8 cellular contexts compared by ENCODE assay signal in the genomic region with DNA sequence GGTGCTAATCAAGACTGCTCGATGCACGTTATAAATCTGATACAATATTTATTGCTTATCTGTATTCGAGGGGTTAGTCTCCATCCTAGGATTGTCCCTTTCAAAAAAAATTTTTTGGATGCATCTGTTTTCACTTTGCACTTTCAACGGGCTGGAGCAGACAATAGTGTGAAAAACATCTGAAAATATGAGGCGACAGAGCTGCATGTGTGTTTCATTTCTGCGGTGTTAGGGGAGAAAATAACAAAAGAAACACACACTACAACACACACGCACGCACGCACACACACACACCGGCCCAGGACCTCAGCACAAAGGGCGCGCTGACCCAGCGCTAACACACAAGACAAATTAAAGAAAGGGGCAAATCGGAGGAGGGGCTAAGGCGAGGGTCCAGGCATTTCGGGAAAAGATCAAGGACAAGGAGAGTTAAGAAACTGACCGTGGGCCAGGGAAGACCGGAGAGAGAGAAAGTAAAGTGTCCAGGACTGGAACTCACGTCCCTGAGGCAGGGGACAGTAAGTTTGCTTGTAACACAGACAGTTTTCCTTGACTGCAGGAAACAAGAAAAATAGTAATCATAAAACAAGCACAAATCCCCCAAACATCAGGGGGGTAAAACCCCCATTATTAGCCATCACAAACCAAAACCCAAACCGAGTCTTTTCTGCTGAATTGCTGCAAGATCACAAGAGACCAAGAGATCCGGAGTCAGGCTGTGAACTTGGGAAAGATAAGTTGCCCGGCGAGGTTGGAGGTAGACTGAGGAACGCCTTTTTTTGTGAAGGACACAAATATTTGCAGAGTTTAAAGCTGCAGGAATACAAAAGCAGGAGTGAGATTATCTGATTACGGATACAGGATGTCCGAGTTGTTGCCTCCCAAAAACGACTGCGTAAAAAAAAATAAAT.
A peak's percentile ranks its signal among the peaks of the same experiment; 100 is the strongest.
DNase-seq lines count a peak whose midpoint lies in the region; ATAC-seq, FAIRE-seq and TF ChIP-seq lines count a peak whose summit lies in the region.
"Had no signal": no experiment of that assay in that cellular context is flagged by ENCODE, and none has a peak within 500 bp of the region (broad histone marks: within the 10 kb centered on the region; RNA-seq: fewer than 3 reads in every experiment).

No MANE protein-coding gene starts in this region.

- H3K9me3 ChIP-seq in HEK293 (ENCODE audit: control insufficient read depth, insufficient read depth, low read depth, low read length), result no peaks in the 10 kb centered on the region
- H3K9me3 ChIP-seq in SJSA1 (replicated peaks), result no peaks in the 10 kb centered on the region
- no peaks in the 10 kb centered on the region for H3K9me3 ChIP-seq in iPS-18a (ENCODE audit: control insufficient read depth, low read depth, low read length)
- no peaks in the 10 kb centered on the region for H3K9me3 ChIP-seq in small intestine (ENCODE audit: control insufficient read depth, low read depth)
- no peaks in the 10 kb centered on the region for H3K9me3 ChIP-seq in mucosa of descending colon

- no peak for FAIRE-seq in small intestine (lab: Jason Lieb, UNC)
- FAIRE-seq: HTR-8/SVneo had no signal

- no peak for TF ChIP-seq CTCF in HEK293 (tag by site-specific recombination; IDR thresholded peaks at IDR 0.05)
- TF ChIP-seq CTCF in mucosa of descending colon (IDR thresholded peaks at IDR 0.05), result no peak

- H3K36me3 ChIP-seq in HEK293 (ENCODE audit: control insufficient read depth in 2 of 2, insufficient read depth in 1 of 2, low read length in 2 of 2) (no peaks in the 10 kb centered on the region), SJSA1 (no peaks in the 10 kb centered on the region), iPS-18a (ENCODE audit: control insufficient read depth, low read depth, low read length) (no peaks in the 10 kb centered on the region), small intestine (ENCODE audit: control insufficient read depth in 2 of 2, insufficient read depth in 2 of 2, low read length in 2 of 2) (no peaks in the 10 kb centered on the region), mucosa of descending colon (ENCODE audit: low read depth) (no peaks in the 10 kb centered on the region)

- H3K27ac ChIP-seq in HEK293 (ENCODE audit: extremely low read depth, low read depth, low read length) (no peak overlapping the region), SJSA1 (no peak overlapping the region), iPS-18a (ENCODE audit: low read length) (no peak overlapping the region), small intestine (ENCODE audit: low read depth in 1 of 2, low read length in 1 of 2) (no peak overlapping the region)

- CTCF ChIA-PET in HEK293 (lab: Yijun Ruan, JAX), result no interaction called here

- ATAC-seq in HG03571 (IDR thresholded peaks at IDR 0.05; ENCODE audit: unreplicated experiment) (no peak), mucosa of descending colon (no peak)

- DNase-seq in SJSA1 (ENCODE audit: low read depth in 1 of 2, low spot score in 2 of 2), result peak in 1 of 2 experiments; percentile 14
- peak; percentile 12 for DNase-seq in small intestine
- no peak for DNase-seq in posterior cingulate gyrus
- no peak for DNase-seq in mucosa of descending colon

- POLR2A ChIA-PET in HEK293 (lab: Yijun Ruan, JAX), result no interaction called here

- H3K4me3 ChIP-seq in HEK293 (ENCODE audit: low read depth, low read length) (peak overlapping the region; percentile 23; the same call in 1 of the 2 replicates), SJSA1 (peak overlapping the region; percentile 10), iPS-18a (ENCODE audit: low read length) (peak overlapping the region; percentile 60), small intestine (ENCODE audit: low read depth in 1 of 2, low read length in 2 of 2) (peak overlapping the region in 1 of 2 donors; percentile 63), mucosa of descending colon (no peak overlapping the region)

- H3K27me3 ChIP-seq in SJSA1 (replicated peaks) (peaks cover 49% of the 10 kb centered on the region), iPS-18a (ENCODE audit: control insufficient read depth, insufficient read depth, low read length) (peaks cover 82% of the 10 kb centered on the region), small intestine (ENCODE audit: control insufficient read depth in 2 of 2, insufficient read depth in 2 of 2, low read length in 2 of 2) (peaks cover 3 to 31% of the 10 kb centered on the region in 2 donors)

- intact Hi-C loops in posterior cingulate gyrus (cut with DNase I) (loop anchor here (10.0 kb wide), 3 partner anchors 416 to 1596 kb away; partner anchors contain the start of gene ISL1), mucosa of descending colon (cut with DNase I, micrococcal nuclease) (loop anchor here in 1 of 2 donors (10.0 kb wide), 1 partner anchor 1686 kb away; no protein-coding TSS in a partner anchor)

- H3K4me1 ChIP-seq in HEK293 (ENCODE audit: control insufficient read depth, insufficient read depth, low read length), result no peaks in the 10 kb centered on the region
- H3K4me1 ChIP-seq in SJSA1 (replicated peaks), result peaks cover 14% of the 10 kb centered on the region; the same call in 1 of the 2 replicates
- peaks cover 39% of the 10 kb centered on the region for H3K4me1 ChIP-seq in iPS-18a (ENCODE audit: control insufficient read depth, low read depth, low read length)
- H3K4me1 ChIP-seq in small intestine (ENCODE audit: control insufficient read depth in 2 of 2, insufficient read depth in 1 of 2, low read depth in 1 of 2, low read length in 1 of 2), result peaks cover 2 to 17% of the 10 kb centered on the region in 2 donors
- H3K4me1 ChIP-seq in mucosa of descending colon (ENCODE audit: low read depth), result peaks cover 13% of the 10 kb centered on the region

- WGBS in small intestine, 3 donors, result 3 to 8% (median 6%) methylated on average over 28 of the region's 28 CpGs

- H3K9ac ChIP-seq in iPS-18a (ENCODE audit: low read length), result no peak overlapping the region

TF ChIP-seq in HEK293, 187 proteins besides CTCF, POLR2A, EP300 and RAD21:
- TF ChIP-seq ZNF138 (tag by site-specific recombination; IDR thresholded peaks at IDR 0.05; ENCODE audit: borderline replicate concordance) (0 out of 2 replicates have a peak, but pooled peaks have one; percentile 16), AEBP2 (tag by site-specific recombination; IDR thresholded peaks at IDR 0.05; ENCODE audit: borderline replicate concordance) (no peak)
